In genomic region chr1:77126309-77126708, GRCh38 we compare ENCODE assay signal across 8 cellular contexts.
DNase-seq lines count a peak whose midpoint lies in the region; ATAC-seq lines count a peak whose summit lies in the region.

No MANE protein-coding gene starts in this region.

- ATAC-seq in GM19035 (IDR thresholded peaks at IDR 0.05; ENCODE audit: unreplicated experiment) (peak; percentile 93), HG03521 (IDR thresholded peaks at IDR 0.05; ENCODE audit: unreplicated experiment) (peak; percentile 64)

- in situ Hi-C loops in T47D (cut with HindIII; ENCODE audit: low pct_unique_long_range_greater_than_20kb, low sequenced_read_pairs) = no loop called here

- DNase-seq in DMS 273 treated with DMSO at 0.1 percent for 48 hours (lab: John Stamatoyannopoulos, UW) = peak; percentile 29
- DNase-seq in NCI-H748 (lab: John Stamatoyannopoulos, UW; ENCODE audit: unreplicated experiment) = peak; percentile 85
- peak; percentile 4 to 69 for DNase-seq in T47D (ENCODE audit: low read depth in 1 of 2, low spot score in 1 of 2)
- DNase-seq in kidney tubule cell (ENCODE audit: low spot score) = peak; percentile 68
- no peak for DNase-seq in activated effector memory CD4-positive, alpha-beta T cell treated with anti-CD3 and anti-CD28 coated beads, Interleukin-2, amount 50 U/mL, for 16 hours
- DNase-seq in T1000 (lab: John Stamatoyannopoulos, UW) = no peak

Comparison
In these comparisons a context has a peak if more than half of its experiments do, and no peak if none do; other contexts are left out.
1. DNase-seq: peak in DMS 273 treated with DMSO at 0.1 percent for 48 hours (single experiment), NCI-H748 (single experiment), T47D (2 of 2) and kidney tubule cell (single experiment); none in activated effector memory CD4-positive, alpha-beta T cell treated with anti-CD3 and anti-CD28 coated beads, Interleukin-2, amount 50 U/mL, for 16 hours (single experiment) and T1000 (single experiment).